In genomic region chr2:241270531-241270930, GRCh38 we compare ENCODE assay signal across 1 cellular context.
TF ChIP-seq lines count a peak whose summit lies in the region.

No MANE protein-coding gene starts in this region.

TF ChIP-seq in GM23338, 12 proteins besides CTCF, POLR2A, EP300 and RAD21 (continued from another document):
- no peak for TF ChIP-seq ZNF462 (CRISPR knock-in tag; IDR thresholded peaks at IDR 0.05)
- TF ChIP-seq EZH2 (IDR thresholded peaks at IDR 0.05; ENCODE audit: low read depth, unreplicated experiment) = no peak
- no peak for TF ChIP-seq ZNF331 (CRISPR knock-in tag; IDR thresholded peaks at IDR 0.05; ENCODE audit: low read depth)
- TF ChIP-seq STAT1 (IDR thresholded peaks at IDR 0.05; ENCODE audit: unreplicated experiment) = no peak
- TF ChIP-seq CREB1 (CRISPR knock-in tag; IDR thresholded peaks at IDR 0.05; ENCODE audit: low read depth) = no peak
- TF ChIP-seq POLR2AphosphoS5 (IDR thresholded peaks at IDR 0.05; ENCODE audit: low read depth) = no peak
- TF ChIP-seq JUNB (IDR thresholded peaks at IDR 0.05; ENCODE audit: unreplicated experiment) = no peak
- TF ChIP-seq ZNF114 (CRISPR knock-in tag; IDR thresholded peaks at IDR 0.05) = no peak
- no peak for TF ChIP-seq NANOG (IDR thresholded peaks at IDR 0.05; ENCODE audit: borderline replicate concordance)
TF ChIP-seq in GM23338: peak in this region for 0.
